In genomic region chr18:48550101-48550729, GRCh38 we compare ENCODE assay signal across 19 cellular contexts.
"Had no signal": no experiment of that assay in that cellular context is flagged by ENCODE, and none has a peak within 500 bp of the region (broad histone marks: within the 10 kb centered on the region; RNA-seq: fewer than 3 reads in every experiment).

No MANE protein-coding gene starts in this region.

- H3K9me3 Mint-ChIP-seq: activated naive CD8-positive, alpha-beta T cell treated with anti-CD3 and anti-CD28 coated beads, Interleukin-2, amount 50 U/mL, for 24 hours; activated T-cell treated with anti-CD3 and anti-CD28 coated beads, Interleukin-2, amount 50 U/mL, for 4 hours; natural killer cell had no signal

- H3K27ac Mint-ChIP-seq: activated CD8-positive, alpha-beta memory T cell treated with anti-CD3 and anti-CD28 coated beads, Interleukin-2, amount 10 ng/mL, durations not matched to agents 7 days and 5 days; activated naive CD8-positive, alpha-beta T cell treated with anti-CD3 and anti-CD28 coated beads, Interleukin-2, amount 50 U/mL, for 24 hours; natural killer cell; progenitor cell of endocrine pancreas had no signal

- H3K4me3 Mint-ChIP-seq: activated CD8-positive, alpha-beta memory T cell treated with anti-CD3 and anti-CD28 coated beads, Interleukin-2, amount 10 ng/mL, durations not matched to agents 7 days and 5 days; activated naive CD8-positive, alpha-beta T cell treated with anti-CD3 and anti-CD28 coated beads, Interleukin-2, amount 50 U/mL, for 24 hours; activated T-cell treated with anti-CD3 and anti-CD28 coated beads, Interleukin-2, amount 50 U/mL, for 4 hours; natural killer cell had no signal

- ATAC-seq: activated CD8-positive, alpha-beta memory T cell treated with anti-CD3 and anti-CD28 coated beads, Interleukin-2, amount 10 ng/mL, durations not matched to agents 7 days and 5 days; activated naive CD8-positive, alpha-beta T cell treated with anti-CD3 and anti-CD28 coated beads, Interleukin-2, amount 50 U/mL, for 24 hours; activated T-cell treated with anti-CD3 and anti-CD28 coated beads, Interleukin-2, amount 50 U/mL, for 4 hours; gastrocnemius medialis; natural killer cell; right lobe of liver had no signal

- H3K36me3 ChIP-seq: cardiac muscle cell, gastrocnemius medialis, right lobe of liver had no signal

- H3K4me3 ChIP-seq: ascending aorta, cardiac muscle cell, gastrocnemius medialis, right lobe of liver had no signal

- H3K9me3 ChIP-seq: ascending aorta, gastrocnemius medialis, right lobe of liver had no signal

- H3K27ac ChIP-seq: ascending aorta, cardiac muscle cell, gastrocnemius medialis had no signal

- H3K27me3 ChIP-seq: ascending aorta, cardiac muscle cell, gastrocnemius medialis, right lobe of liver had no signal

- H3K36me3 Mint-ChIP-seq: activated CD8-positive, alpha-beta memory T cell treated with anti-CD3 and anti-CD28 coated beads, Interleukin-2, amount 10 ng/mL, durations not matched to agents 7 days and 5 days; natural killer cell had no signal

- DNase-seq: activated CD4-positive, alpha-beta T cell treated with anti-CD3 and anti-CD28 coated beads for 1 hour; activated CD4-positive, alpha-beta T cell treated with anti-CD3 and anti-CD28 coated beads, Interleukin-2, amount 50 U/mL, for 48 hours; activated CD8-positive, alpha-beta memory T cell treated with anti-CD3 and anti-CD28 coated beads, Interleukin-2, amount 10 ng/mL, durations not matched to agents 7 days and 5 days; activated gamma-delta T cell treated with Interleukin-2 at 50 U/mL for 16 hours; activated naive CD8-positive, alpha-beta T cell treated with anti-CD3 and anti-CD28 coated beads, Interleukin-2, amount 50 U/mL, for 24 hours; activated T-cell treated with anti-CD3 and anti-CD28 coated beads, Interleukin-2, amount 50 U/mL, for 4 hours; cortex of kidney; effector CD8-positive, alpha-beta T cell; gastrocnemius medialis; kidney glomerular epithelial cell; natural killer cell; nucleus accumbens; stimulated activated CD4-positive, alpha-beta T cell treated with anti-CD3 and anti-CD28 coated beads, Interleukin-2, amount 100 ng/mL, for 24 hours; stimulated activated naive CD4-positive, alpha-beta T cell treated with Interleukin-2 at 50 U/mL for 16 hours; T-helper 9 cell had no signal

- H3K4me1 Mint-ChIP-seq: activated naive CD8-positive, alpha-beta T cell treated with anti-CD3 and anti-CD28 coated beads, Interleukin-2, amount 50 U/mL, for 24 hours; natural killer cell had no signal

- H3K27me3 Mint-ChIP-seq: activated naive CD8-positive, alpha-beta T cell treated with anti-CD3 and anti-CD28 coated beads, Interleukin-2, amount 50 U/mL, for 24 hours had no signal
